In genomic region chr18:68489018-68489792, GRCh38 we compare ENCODE assay signal across 19 cellular contexts.
DNase-seq lines count a peak whose midpoint lies in the region; ATAC-seq and TF ChIP-seq lines count a peak whose summit lies in the region.
"Had no signal": no experiment of that assay in that cellular context is flagged by ENCODE, and none has a peak within 500 bp of the region (broad histone marks: within the 10 kb centered on the region; RNA-seq: fewer than 3 reads in every experiment).

No MANE protein-coding gene starts in this region.

- no peak overlapping the region for H3K4me3 Mint-ChIP-seq in stimulated activated memory B cell treated with anti-CD40 and anti-IgM and Interleukin-4, amounts not matched to agents 10 μg/mL and 1 μg/mL and 100 μg/mL, for 72 hours
- H3K4me3 Mint-ChIP-seq: activated CD4-positive, alpha-beta T cell treated with anti-CD3 and anti-CD28 coated beads, Interleukin-2, amount 10 ng/mL, durations not matched to agents 7 days and 5 days; activated naive CD4-positive, alpha-beta T cell treated with anti-CD3 and anti-CD28 coated beads for 36 hours had no signal

- DNase-seq in NCI-H748 (lab: John Stamatoyannopoulos, UW; ENCODE audit: unreplicated experiment) (peak; percentile 29), NCI-H748 treated with DMSO at 0.1 percent for 48 hours (lab: John Stamatoyannopoulos, UW) (no peak), astrocyte of the hippocampus (ENCODE audit: low read depth, low spot score) (peak; percentile 1), iPS-NIHi11 (ENCODE audit: low spot score) (peak; percentile 45), COLO668 (lab: John Stamatoyannopoulos, UW; ENCODE audit: unreplicated experiment) (no peak), GM20000 (ENCODE audit: low spot score) (no peak), NCI-H128 (lab: John Stamatoyannopoulos, UW; ENCODE audit: unreplicated experiment) (no peak)
- DNase-seq: 8988T; activated CD4-positive, alpha-beta T cell treated with anti-CD3 and anti-CD28 coated beads, Interleukin-2, amount 10 ng/mL, durations not matched to agents 7 days and 5 days; activated naive CD4-positive, alpha-beta T cell treated with anti-CD3 and anti-CD28 coated beads for 36 hours; activated T-cell treated with anti-CD3 and anti-CD28 coated beads for 4 hours; cortex of kidney; heart left ventricle; KG1; left lung; NCI-H1436 treated with DMSO at 0.1 percent for 48 hours; stimulated activated naive CD4-positive, alpha-beta T cell treated with Interleukin-2 at 50 U/mL for 16 hours; upper lobe of right lung had no signal

- peak; percentile 12 for ATAC-seq in stimulated activated memory B cell treated with anti-CD40 and anti-IgM and Interleukin-4, amounts not matched to agents 10 μg/mL and 1 μg/mL and 100 μg/mL, for 72 hours
- ATAC-seq: heart left ventricle, left lung, upper lobe of right lung had no signal

- H3K4me1 Mint-ChIP-seq in stimulated activated memory B cell treated with anti-CD40 and anti-IgM and Interleukin-4, amounts not matched to agents 10 μg/mL and 1 μg/mL and 100 μg/mL, for 72 hours, result no peaks in the 10 kb centered on the region
- H3K4me1 Mint-ChIP-seq: activated CD4-positive, alpha-beta T cell treated with anti-CD3 and anti-CD28 coated beads, Interleukin-2, amount 10 ng/mL, durations not matched to agents 7 days and 5 days had no signal

- TF ChIP-seq CTCF in GM20000 (IDR thresholded peaks at IDR 0.05; ENCODE audit: extremely low read depth, missing control alignments), result no peak

- no peak overlapping the region for H3K27ac Mint-ChIP-seq in stimulated activated memory B cell treated with anti-CD40 and anti-IgM and Interleukin-4, amounts not matched to agents 10 μg/mL and 1 μg/mL and 100 μg/mL, for 72 hours
- H3K27ac Mint-ChIP-seq: activated CD4-positive, alpha-beta T cell treated with anti-CD3 and anti-CD28 coated beads, Interleukin-2, amount 10 ng/mL, durations not matched to agents 7 days and 5 days; activated naive CD4-positive, alpha-beta T cell treated with anti-CD3 and anti-CD28 coated beads for 36 hours had no signal

- no peaks in the 10 kb centered on the region for H3K9me3 Mint-ChIP-seq in stimulated activated memory B cell treated with anti-CD40 and anti-IgM and Interleukin-4, amounts not matched to agents 10 μg/mL and 1 μg/mL and 100 μg/mL, for 72 hours
- H3K9me3 Mint-ChIP-seq: activated CD4-positive, alpha-beta T cell treated with anti-CD3 and anti-CD28 coated beads, Interleukin-2, amount 10 ng/mL, durations not matched to agents 7 days and 5 days; activated naive CD4-positive, alpha-beta T cell treated with anti-CD3 and anti-CD28 coated beads for 36 hours had no signal

- no peaks in the 10 kb centered on the region for H3K36me3 Mint-ChIP-seq in stimulated activated memory B cell treated with anti-CD40 and anti-IgM and Interleukin-4, amounts not matched to agents 10 μg/mL and 1 μg/mL and 100 μg/mL, for 72 hours

- no peaks in the 10 kb centered on the region for H3K27me3 Mint-ChIP-seq in stimulated activated memory B cell treated with anti-CD40 and anti-IgM and Interleukin-4, amounts not matched to agents 10 μg/mL and 1 μg/mL and 100 μg/mL, for 72 hours
- H3K27me3 Mint-ChIP-seq: activated CD4-positive, alpha-beta T cell treated with anti-CD3 and anti-CD28 coated beads, Interleukin-2, amount 10 ng/mL, durations not matched to agents 7 days and 5 days had no signal

Comparison
In these comparisons a context has a peak if more than half of its experiments do, and no peak if none do; other contexts are left out.
1. DNase-seq: peak in NCI-H748 (single experiment), astrocyte of the hippocampus (single experiment) and iPS-NIHi11 (single experiment); none in NCI-H748 treated with DMSO at 0.1 percent for 48 hours (single experiment), COLO668 (single experiment), GM20000 (single experiment) and NCI-H128 (single experiment).